ENCODE assay signal across 9 cellular contexts in genomic region chr1:52702886-52703787, GRCh38. TPM values are rescaled to one million over a fixed set of nuclear protein-coding genes. Genes with fewer than 3 reads are reported as not detected.
DNase-seq lines count a peak whose midpoint lies in the region; ATAC-seq, FAIRE-seq and TF ChIP-seq lines count a peak whose summit lies in the region.
"Had no signal": no experiment of that assay in that cellular context is flagged by ENCODE, and none has a peak within 500 bp of the region (broad histone marks: within the 10 kb centered on the region; RNA-seq: fewer than 3 reads in every experiment).

No MANE protein-coding gene starts in this region.

- H3K9me3 ChIP-seq in CD4-positive, alpha-beta memory T cell (ENCODE audit: control insufficient read depth in 1 of 2, low read length in 2 of 2): no peaks in the 10 kb centered on the region
- H3K9me3 ChIP-seq in RWPE2 (ENCODE audit: severe bottlenecking): no peaks in the 10 kb centered on the region

- H3K4me1 ChIP-seq in CD4-positive, alpha-beta memory T cell (ENCODE audit: insufficient read depth, low read length): peaks cover 11% of the 10 kb centered on the region
- peaks cover 6% of the 10 kb centered on the region for H3K4me1 ChIP-seq in RWPE2 (ENCODE audit: insufficient read depth, poor library complexity, severe bottlenecking)

- no peaks in the 10 kb centered on the region for H3K27me3 Mint-ChIP-seq in CD4-positive, alpha-beta memory T cell
- peaks cover 7% of the 10 kb centered on the region for H3K27me3 Mint-ChIP-seq in nephron (ENCODE audit: low read depth)

- peak overlapping the region; percentile 92 to 98 (median 96) for H3K27ac Mint-ChIP-seq in CD4-positive, alpha-beta memory T cell
- H3K27ac Mint-ChIP-seq in nephron: peak overlapping the region; percentile 82 to 90 (median 88)

- H3K36me3 Mint-ChIP-seq in CD4-positive, alpha-beta memory T cell: no peaks in the 10 kb centered on the region
- H3K36me3 Mint-ChIP-seq in nephron (ENCODE audit: low read depth): no peaks in the 10 kb centered on the region

- POLR2A ChIA-PET in CD4-positive, alpha-beta memory T cell (lab: Charles Lee; ENCODE audit: partially characterized antibody): interaction anchor here (0.5 to 2.7 kb wide), 23 partner anchors 17 to 665 kb away, joined by 3 to 38 read pairs (median 3); partner anchors contain the start of genes CC2D1B, ECHDC2, ORC1 and PRPF38A

- H3K27me3 ChIP-seq in CD4-positive, alpha-beta memory T cell (ENCODE audit: insufficient read depth, low read length): no peaks in the 10 kb centered on the region
- H3K27me3 ChIP-seq in RWPE2 (ENCODE audit: insufficient read depth, poor library complexity, severe bottlenecking): no peaks in the 10 kb centered on the region

- no peaks in the 10 kb centered on the region for H3K9me3 Mint-ChIP-seq in CD4-positive, alpha-beta memory T cell
- no peaks in the 10 kb centered on the region for H3K9me3 Mint-ChIP-seq in nephron

- TF ChIP-seq CTCF in RWPE2 (IDR thresholded peaks at IDR 0.05; ENCODE audit: poor library complexity, severe bottlenecking): no peak
- TF ChIP-seq CTCF in fibroblast of villous mesenchyme (IDR thresholded peaks at IDR 0.05; ENCODE audit: insufficient read depth, low read depth, low read length): no peak
- TF ChIP-seq CTCF in nephron (IDR thresholded peaks at IDR 0.05; ENCODE audit: unreplicated experiment in 3 of 3): no peak

- intact Hi-C loops in CD4-positive, alpha-beta memory T cell (cut with micrococcal nuclease): loop anchor here (1.0 to 2.0 kb wide), 4 partner anchors 23 to 670 kb away; partner anchors contain the start of genes ECHDC2, KTI12 and ZYG11B

- H3K4me3 Mint-ChIP-seq in CD4-positive, alpha-beta memory T cell: peak overlapping the region; percentile 83 to 91 (median 88)
- peak overlapping the region; percentile 88 to 92 (median 90) for H3K4me3 Mint-ChIP-seq in nephron

- H3K36me3 ChIP-seq in CD4-positive, alpha-beta memory T cell (ENCODE audit: insufficient read depth, low read length): no peaks in the 10 kb centered on the region
- H3K36me3 ChIP-seq in RWPE2 (ENCODE audit: low read depth): no peaks in the 10 kb centered on the region

- CTCF ChIA-PET in CD4-positive, alpha-beta memory T cell (lab: Charles Lee; ENCODE audit: partially characterized antibody): interaction anchor here (0.6 to 1.7 kb wide), 10 partner anchors 11 to 279 kb away, joined by 3 to 6 read pairs (median 4); partner anchors contain the start of genes ECHDC2 and SHISAL2A

- H3K27ac ChIP-seq in CD4-positive, alpha-beta memory T cell (ENCODE audit: low read depth, low read length): peak overlapping the region; percentile 78
- no peak overlapping the region for H3K27ac ChIP-seq in RWPE2 (ENCODE audit: poor library complexity, severe bottlenecking)

- FAIRE-seq in HTR-8/SVneo (lab: Jason Lieb, UNC): no peak
- FAIRE-seq: TTC549 had no signal

- ATAC-seq in GM21367 (IDR thresholded peaks at IDR 0.05; ENCODE audit: unreplicated experiment) (peak; percentile 89), RWPE2 (ENCODE audit: low read depth) (peak; percentile 82)

- DNase-seq in CD4-positive, alpha-beta memory T cell: peak; percentile 83 to 89 (median 85)
- DNase-seq in HTR-8/SVneo (ENCODE audit: insufficient read length, low spot score) (peak; percentile 90), RWPE2 (ENCODE audit: low spot score) (peak; percentile 79), activated gamma-delta T cell treated with Interleukin-2 at 50 U/mL for 16 hours (peak; percentile 75), fibroblast of villous mesenchyme (ENCODE audit: low read depth) (peak; percentile 91)
- DNase-seq in stimulated activated naive CD4-positive, alpha-beta T cell treated with Interleukin-2 at 50 U/mL for 16 hours (lab: John Stamatoyannopoulos, UW): peak; percentile 84

- H3K4me3 ChIP-seq in CD4-positive, alpha-beta memory T cell (ENCODE audit: low read length in 2 of 2): peak overlapping the region; percentile 39 to 64
- H3K4me3 ChIP-seq in RWPE2 (ENCODE audit: severe bottlenecking) (peak overlapping the region; percentile 46), fibroblast of villous mesenchyme (ENCODE audit: low read depth, low read length) (peak overlapping the region; percentile 67)

- H3K4me1 Mint-ChIP-seq in CD4-positive, alpha-beta memory T cell: peaks cover 12 to 34% (median 24%) of the 10 kb centered on the region in 4 donors
- peaks cover 25% of the 10 kb centered on the region for H3K4me1 Mint-ChIP-seq in nephron

RNA-seq across cellular contexts. Expression of gene COA7, which starts 5.0 kb away (rescaled TPM):
- total RNA-seq in CD4-positive, alpha-beta memory T cell: 1 to 10 TPM; 2.9 to 3.9 TPM
- 1 to 10 TPM; 2.3 to 5.3 TPM for polyA plus RNA-seq in CD4-positive, alpha-beta memory T cell
- 11.3 and 17.3 TPM in 2 replicates for total RNA-seq in fibroblast of villous mesenchyme

RNA-seq across cellular contexts. Expression of gene ZYG11B, which starts 23.1 kb away (rescaled TPM):
- 10 to 100 TPM; 21.7 to 23.1 TPM for total RNA-seq in CD4-positive, alpha-beta memory T cell
- 10 to 100 TPM in 1 of 2 donors, 1 to 10 TPM in 1; 6.1 to 17.2 TPM for polyA plus RNA-seq in CD4-positive, alpha-beta memory T cell
- 46.1 and 65.6 TPM in 2 replicates for total RNA-seq in fibroblast of villous mesenchyme
